ENCODE assay signal across 1 cellular context in the genomic region with DNA sequence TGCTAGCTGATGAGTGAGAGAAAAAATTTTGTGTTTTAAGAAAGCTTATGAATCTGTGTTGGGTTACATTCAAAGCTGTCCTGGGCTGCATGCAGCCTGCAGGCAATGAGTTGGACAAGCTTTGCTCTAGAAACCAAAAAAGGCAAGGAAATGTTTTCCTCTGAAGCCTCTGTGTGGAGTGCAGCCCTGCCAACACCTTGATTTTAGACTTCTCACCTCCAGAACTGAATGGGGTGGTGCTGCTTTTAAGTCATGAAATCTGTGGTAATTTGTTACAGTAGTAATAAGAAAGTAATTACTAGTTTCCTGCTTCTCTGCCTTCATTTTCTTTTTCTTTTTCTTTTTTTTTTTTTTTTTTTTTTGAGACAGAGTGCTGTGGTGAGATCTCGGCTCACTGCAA.
TF ChIP-seq lines count a peak whose summit lies in the region.

No MANE protein-coding gene starts in this region.

TF ChIP-seq in HEK293T, 16 proteins besides CTCF, POLR2A, EP300 and RAD21 (continued from another document):
- TF ChIP-seq SP1 (IDR thresholded peaks at IDR 0.05): no peak
- TF ChIP-seq FOXM1 (IDR thresholded peaks at IDR 0.05; ENCODE audit: borderline replicate concordance): no peak
- TF ChIP-seq ARNT (IDR thresholded peaks at IDR 0.05): no peak
- TF ChIP-seq ELF4 (IDR thresholded peaks at IDR 0.05): no peak
- TF ChIP-seq L3MBTL2 (conservative IDR thresholded peaks at IDR 0.05): no peak
- no peak for TF ChIP-seq CTBP1 (IDR thresholded peaks at IDR 0.05; ENCODE audit: borderline replicate concordance)
- no peak for TF ChIP-seq LEF1 (IDR thresholded peaks at IDR 0.05; ENCODE audit: borderline replicate concordance)
- no peak for TF ChIP-seq SUZ12 (IDR thresholded peaks at IDR 0.05)
- no peak for TF ChIP-seq FOXA1 (IDR thresholded peaks at IDR 0.05)
- no peak for TF ChIP-seq ZNF384 (IDR thresholded peaks at IDR 0.05)
- TF ChIP-seq HDGF (IDR thresholded peaks at IDR 0.05; ENCODE audit: borderline replicate concordance): no peak
- no peak for TF ChIP-seq NFRKB (IDR thresholded peaks at IDR 0.05)
- no peak for TF ChIP-seq BHLHE40 (IDR thresholded peaks at IDR 0.05; ENCODE audit: borderline replicate concordance)
